ENCODE assay signal across 24 cellular contexts in genomic region chr13:109691689-109692088, GRCh38.
DNase-seq lines count a peak whose midpoint lies in the region; ATAC-seq, FAIRE-seq and TF ChIP-seq lines count a peak whose summit lies in the region.
"Had no signal": no experiment of that assay in that cellular context is flagged by ENCODE, and none has a peak within 500 bp of the region (broad histone marks: within the 10 kb centered on the region; RNA-seq: fewer than 3 reads in every experiment).

No MANE protein-coding gene starts in this region.

- H4K20me1 ChIP-seq in HepG2 (ENCODE audit: insufficient read depth, low read length) (no peaks in the 10 kb centered on the region), H1 (replicated peaks in 1 of 2; ENCODE audit: control insufficient read depth in 1 of 2, insufficient read depth in 2 of 2, low read length in 2 of 2) (no peaks in the 10 kb centered on the region)

- H3K14ac ChIP-seq in H1 (ENCODE audit: insufficient read length) = no peak overlapping the region

- H3K9ac ChIP-seq in HepG2 (ENCODE audit: insufficient read depth, low read depth, low read length) (no peak overlapping the region), H1 (replicated peaks in 1 of 4; ENCODE audit: extremely low read depth in 1 of 4, low read depth in 3 of 4, low read length in 3 of 4) (no peak overlapping the region)

- 14% methylated on average over 1 of the region's 1 CpG for WGBS in HepG2 (ENCODE audit: low lambda C conversion rate)
- 33% methylated on average over 1 of the region's 1 CpG for WGBS in right lobe of liver (ENCODE audit: insufficient coverage, low coverage, low lambda C conversion rate, missing lambda C conversion rate)
- 82% methylated on average over 1 of the region's 1 CpG; no CpG with 5 or more reads in 1 of the 2 experiments for WGBS in H1 (ENCODE audit: extremely low coverage in 1 of 2, insufficient coverage in 1 of 2, insufficient read length in 1 of 2, insufficient replicate concordance in 2 of 2, low coverage in 1 of 2, low lambda C conversion rate in 2 of 2, missing lambda C conversion rate in 1 of 2), 2 experiments

- no peak overlapping the region for H3K27ac Mint-ChIP-seq in activated naive CD8-positive, alpha-beta T cell treated with anti-CD3 and anti-CD28 coated beads for 36 hours
- H3K27ac Mint-ChIP-seq: CD4-positive, CD25-positive, alpha-beta regulatory T cell; CD8-positive, alpha-beta memory T cell; HFFc6; IgD-negative memory B cell had no signal

- intact Hi-C loops in HepG2 (cut with micrococcal nuclease; ENCODE audit: unreplicated experiment) = no loop called here
- intact Hi-C loops in right lobe of liver (cut with DNase I) = no loop called here

- H4K5ac ChIP-seq in H1 (ENCODE audit: insufficient read length, low read depth, low read length) = no peak overlapping the region

- H3K79me2 ChIP-seq in HepG2 (ENCODE audit: insufficient read depth, low read length) (no peaks in the 10 kb centered on the region), H1 (ENCODE audit: control insufficient read depth in 1 of 2, insufficient read depth in 2 of 2, low read length in 2 of 2) (no peaks in the 10 kb centered on the region)

- H2BK15ac ChIP-seq in H1 (ENCODE audit: low read length) = no peak overlapping the region

- H3K4me1 Mint-ChIP-seq in activated naive CD8-positive, alpha-beta T cell treated with anti-CD3 and anti-CD28 coated beads for 36 hours = no peaks in the 10 kb centered on the region
- H3K4me1 Mint-ChIP-seq: CD4-positive, CD25-positive, alpha-beta regulatory T cell; CD8-positive, alpha-beta memory T cell; IgD-negative memory B cell had no signal

- H3K9me3 ChIP-seq in HepG2 (ENCODE audit: low read length) (no peaks in the 10 kb centered on the region), right lobe of liver (no peaks in the 10 kb centered on the region), H1 (ENCODE audit: insufficient read depth in 2 of 2, low read depth in 1 of 2, low read length in 1 of 2) (no peaks in the 10 kb centered on the region)
- H3K9me3 ChIP-seq: BE2C had no signal

- DNase-seq in HepG2 (ENCODE audit: low spot score) (no peak), right lobe of liver (no peak), H1 (ENCODE audit: low read depth in 1 of 2, low spot score in 2 of 2) (no peak), GM20000 (ENCODE audit: low spot score) (no peak), NCI-H524 treated with DMSO at 0.1 percent for 48 hours (lab: John Stamatoyannopoulos, UW) (no peak)
- no peak for DNase-seq in activated naive CD8-positive, alpha-beta T cell treated with anti-CD3 and anti-CD28 coated beads for 36 hours
- DNase-seq: ACHN; BE2C; C1 segment of cervical spinal cord; CD4-positive, CD25-positive, alpha-beta regulatory T cell; CD8-positive, alpha-beta memory T cell; COR-L47; DMS 273 treated with DMSO at 0.1 percent for 48 hours; DMS53; HCEC 1CT; HFFc6; KG1 had no signal

- H3K23ac ChIP-seq in H1 (ENCODE audit: insufficient read length) = no peak overlapping the region

- ATAC-seq in HepG2 (no peak), right lobe of liver (no peak)

- H4K91ac ChIP-seq in H1 (replicated peaks; ENCODE audit: insufficient read length, low read length) = no peak overlapping the region

- H3K18ac ChIP-seq in H1 (ENCODE audit: extremely low read depth, low read length) = no peak overlapping the region

- H3K27me3 Mint-ChIP-seq in activated naive CD8-positive, alpha-beta T cell treated with anti-CD3 and anti-CD28 coated beads for 36 hours = no peaks in the 10 kb centered on the region
- H3K27me3 Mint-ChIP-seq: CD4-positive, CD25-positive, alpha-beta regulatory T cell; CD8-positive, alpha-beta memory T cell had no signal

- H2BK20ac ChIP-seq in H1 (ENCODE audit: low read length) = no peak overlapping the region

- H2AFZ ChIP-seq in HepG2 (ENCODE audit: low read length) = no peak overlapping the region
- 0 out of 2 replicates have a peak overlapping the region, but pooled peaks have one; percentile 14 for H2AFZ ChIP-seq in H1 (ENCODE audit: low read length)

- H2BK120ac ChIP-seq in H1 (replicated peaks; ENCODE audit: low read depth, low read length) = no peak overlapping the region

- H4K8ac ChIP-seq in H1 (ENCODE audit: extremely low read depth, insufficient read depth, low read length) = no peak overlapping the region

- CTCF ChIA-PET in HepG2 (lab: Yijun Ruan, JAX; ENCODE audit: low intra/inter-chr PET ratio, low total read pairs) = no interaction called here
- CTCF ChIA-PET in H1 (lab: Charles Lee; ENCODE audit: partially characterized antibody) = interaction anchor here (1.0 kb wide), 1 partner anchor 82 kb away, joined by 3 read pairs; no protein-coding TSS in a partner anchor

- no peak overlapping the region for H3K27ac ChIP-seq in HepG2 (ENCODE audit: extremely low read length, insufficient read depth, low read length)
- no peak overlapping the region for H3K27ac ChIP-seq in right lobe of liver
- H3K27ac ChIP-seq in VCaP = peak overlapping the region; percentile 80
- H3K27ac ChIP-seq in H1 (ENCODE audit: low read depth, low read length) = no peak overlapping the region

- no peak overlapping the region for H3K4me3 Mint-ChIP-seq in activated naive CD8-positive, alpha-beta T cell treated with anti-CD3 and anti-CD28 coated beads for 36 hours
- H3K4me3 Mint-ChIP-seq: CD4-positive, CD25-positive, alpha-beta regulatory T cell; CD8-positive, alpha-beta memory T cell; HFFc6; IgD-negative memory B cell had no signal

- no peak overlapping the region for H2BK12ac ChIP-seq in H1 (ENCODE audit: low read depth, low read length)

- TF ChIP-seq EP300 in HepG2 (IDR thresholded peaks at IDR 0.05; ENCODE audit: low read depth in 2 of 2, low read length in 2 of 2) = no peak
- TF ChIP-seq EP300 in HepG2 (CRISPR knock-in tag; IDR thresholded peaks at IDR 0.05; ENCODE audit: borderline replicate concordance) = no peak
- TF ChIP-seq EP300 in H1 (IDR thresholded peaks at IDR 0.05; ENCODE audit: borderline replicate concordance in 1 of 2, low read depth in 2 of 2, low read length in 2 of 2) = no peak

- H3K23me2 ChIP-seq in H1 (ENCODE audit: low read depth, low read length) = no peaks in the 10 kb centered on the region

- no peak overlapping the region for H2AK5ac ChIP-seq in H1 (ENCODE audit: low read depth, low read length)

- POLR2A ChIA-PET in HepG2 (lab: Yijun Ruan, JAX) (no interaction called here), H1 (lab: Charles Lee; ENCODE audit: partially characterized antibody) (no interaction called here)

- TF ChIP-seq RAD21 in HepG2 (CRISPR knock-in tag; IDR thresholded peaks at IDR 0.05) (no peak), H1 (IDR thresholded peaks at IDR 0.05 in 1 of 2, conservative IDR thresholded peaks at IDR 0.05 in 1 of 2; ENCODE audit: low read depth in 2 of 2, low read length in 2 of 2) (no peak)

- no peaks in the 10 kb centered on the region for H3K36me3 Mint-ChIP-seq in activated naive CD8-positive, alpha-beta T cell treated with anti-CD3 and anti-CD28 coated beads for 36 hours
- H3K36me3 Mint-ChIP-seq: CD4-positive, CD25-positive, alpha-beta regulatory T cell; CD8-positive, alpha-beta memory T cell had no signal

- H3K27me3 ChIP-seq in HepG2 (ENCODE audit: control insufficient read depth in 1 of 2, insufficient read depth in 2 of 2, low read length in 2 of 2) (no peaks in the 10 kb centered on the region), right lobe of liver (no peaks in the 10 kb centered on the region), H1 (replicated peaks in 1 of 4; ENCODE audit: control insufficient read depth in 3 of 4, extremely low read depth in 1 of 4, insufficient read depth in 3 of 4, low read length in 3 of 4) (no peaks in the 10 kb centered on the region)
- H3K27me3 ChIP-seq: BE2C had no signal

- H3K36me3 ChIP-seq in HepG2 (replicated peaks in 1 of 2; ENCODE audit: control insufficient read depth in 1 of 2, insufficient read depth in 2 of 2, low read length in 2 of 2) = no peaks in the 10 kb centered on the region
- no peaks in the 10 kb centered on the region for H3K36me3 ChIP-seq in right lobe of liver
- no peaks in the 10 kb centered on the region for H3K36me3 ChIP-seq in H1 (ENCODE audit: control insufficient read depth in 2 of 4, insufficient read depth in 4 of 4, low read length in 3 of 4)
- H3K36me3 ChIP-seq: BE2C had no signal

- H3K4me2 ChIP-seq in HepG2 (ENCODE audit: low read depth, low read length) (no peak overlapping the region), H1 (ENCODE audit: insufficient read depth in 1 of 2, low read depth in 2 of 2, low read length in 2 of 2) (no peak overlapping the region)

- TF ChIP-seq POLR2A in HepG2 (IDR thresholded peaks at IDR 0.05; ENCODE audit: insufficient read depth in 1 of 2, low read depth in 2 of 2, low read length in 2 of 2) (no peak), right lobe of liver (IDR thresholded peaks at IDR 0.05) (no peak), H1 (IDR thresholded peaks at IDR 0.05; ENCODE audit: control extremely low read depth in 1 of 2, low read depth in 2 of 2, low read length in 2 of 2) (no peak)

- no peak overlapping the region for H2BK5ac ChIP-seq in H1 (ENCODE audit: low read depth, low read length)

- H3K9me3 Mint-ChIP-seq in activated naive CD8-positive, alpha-beta T cell treated with anti-CD3 and anti-CD28 coated beads for 36 hours = no peaks in the 10 kb centered on the region
- H3K9me3 Mint-ChIP-seq: CD8-positive, alpha-beta memory T cell; HFFc6; IgD-negative memory B cell had no signal

- H3K56ac ChIP-seq in H1 (replicated peaks; ENCODE audit: insufficient read length, low read depth, low read length) = no peak overlapping the region

- FAIRE-seq in HepG2 (lab: Jason Lieb, UNC) (no peak), H1 (lab: Jason Lieb, UNC) (no peak)
- FAIRE-seq: A204.1, G401.6, GM12892, GM18507, HTR-8/SVneo had no signal

- H3K79me1 ChIP-seq in H1 (ENCODE audit: low read depth, low read length) = no peaks in the 10 kb centered on the region

- in situ Hi-C loops in HepG2 (cut with HindIII; ENCODE audit: extremely low pct_ligation_motif_present, low pct_unique_long_range_greater_than_20kb) = no loop called here

- H3K4me3 ChIP-seq in HepG2 (replicated peaks in 1 of 3; ENCODE audit: insufficient read depth in 1 of 3, low read depth in 2 of 3, low read length in 3 of 3) = no peak overlapping the region
- H3K4me3 ChIP-seq in right lobe of liver = no peak overlapping the region
- H3K4me3 ChIP-seq in H1 (ENCODE audit: extremely low read depth in 1 of 4, insufficient read depth in 2 of 4, low read depth in 3 of 4, low read length in 4 of 4) = no peak overlapping the region

- no TSS peak for BruUV-seq in HepG2 (replicated peaks; lab: Mats Ljungman, UMichigan)

- no peak overlapping the region for H3K4ac ChIP-seq in H1 (replicated peaks; ENCODE audit: insufficient read length, low read depth, low read length)

- H3K4me1 ChIP-seq in HepG2 (ENCODE audit: insufficient read depth, low read length) (no peaks in the 10 kb centered on the region), right lobe of liver (peaks cover 0 to 20% (median 10%) of the 10 kb centered on the region in 4 donors), H1 (replicated peaks in 1 of 4; ENCODE audit: control insufficient read depth in 3 of 4, insufficient read depth in 4 of 4, low read length in 3 of 4) (peaks cover 3 to 9% (median 5%) of the 10 kb centered on the region in 4 experiments; a peak in 5 of 7 replicates)
- H3K4me1 ChIP-seq: BE2C had no signal

- TF ChIP-seq CTCF in HepG2 (CRISPR knock-in tag; IDR thresholded peaks at IDR 0.05) (no peak), right lobe of liver (IDR thresholded peaks at IDR 0.05) (no peak), VCaP (conservative IDR thresholded peaks at IDR 0.05) (no peak), H1 (IDR thresholded peaks at IDR 0.05; ENCODE audit: control extremely low read depth in 1 of 3, insufficient read depth in 1 of 3, low read depth in 1 of 3, low read length in 3 of 3) (no peak), GM20000 (IDR thresholded peaks at IDR 0.05; ENCODE audit: extremely low read depth, missing control alignments) (no peak)
